In the genomic region with DNA sequence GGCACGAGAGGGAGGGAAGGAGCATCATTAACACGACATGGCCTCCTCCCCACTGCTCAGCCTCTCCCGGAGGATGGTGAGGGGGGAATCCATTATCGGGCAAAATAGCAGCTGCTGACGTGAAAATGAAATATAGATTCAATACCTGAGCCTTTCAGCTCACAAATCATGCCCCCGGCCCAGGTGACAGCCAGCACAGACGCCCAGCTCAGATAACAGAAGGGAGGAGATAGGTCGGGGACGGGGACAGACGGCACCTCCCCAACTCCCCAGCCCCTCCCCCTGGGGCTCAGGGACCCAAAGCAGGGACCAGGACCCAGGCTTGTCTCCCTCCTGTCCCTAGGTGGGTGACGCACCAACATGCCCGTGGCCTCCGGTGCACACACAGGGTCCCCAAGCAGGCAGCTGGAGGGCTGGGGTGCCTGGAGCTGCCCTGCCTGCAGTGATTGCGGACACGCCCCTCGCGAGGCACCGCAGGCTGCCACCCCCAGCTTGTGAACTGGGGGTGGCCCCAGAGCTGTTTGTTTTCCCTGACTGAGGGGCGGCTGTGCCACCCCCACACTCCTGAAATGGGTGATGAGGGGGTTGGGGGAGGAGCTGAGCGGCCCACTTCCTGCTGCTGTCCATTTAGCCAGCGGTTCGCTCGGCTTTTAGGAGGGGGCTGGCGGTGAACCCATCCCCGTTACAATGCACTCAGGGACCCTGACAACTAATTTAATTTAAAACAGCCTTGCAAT, we compare ENCODE assay signal across 17 cellular contexts. TPM values are rescaled to one million over a fixed set of nuclear protein-coding genes. Genes with fewer than 3 reads are reported as not detected.
"Had no signal": no experiment of that assay in that cellular context is flagged by ENCODE, and none has a peak within 500 bp of the region (broad histone marks: within the 10 kb centered on the region; RNA-seq: fewer than 3 reads in every experiment).

No MANE protein-coding gene starts in this region.

- H3K27me3 ChIP-seq: breast epithelium, sigmoid colon, upper lobe of left lung had no signal

- H3K4me1 ChIP-seq: breast epithelium, upper lobe of left lung had no signal

- H3K4me3 ChIP-seq: breast epithelium, sigmoid colon, upper lobe of left lung had no signal

- H3K27ac ChIP-seq: breast epithelium, sigmoid colon, upper lobe of left lung had no signal

- ATAC-seq: activated naive CD4-positive, alpha-beta T cell treated with anti-CD3 and anti-CD28 coated beads, Interleukin-2, amount 50 U/mL, for 72 hours; left colon; naive thymus-derived CD4-positive, alpha-beta T cell had no signal

- H3K36me3 ChIP-seq: breast epithelium, sigmoid colon, upper lobe of left lung had no signal

- DNase-seq: activated CD4-positive, alpha-beta T cell treated with anti-CD3 and anti-CD28 coated beads, Interleukin-2, amount 50 U/mL, for 1 hour; activated CD4-positive, CD25-positive, alpha-beta regulatory T cell; activated effector memory CD4-positive, alpha-beta T cell treated with anti-CD3 and anti-CD28 coated beads, Interleukin-2, amount 50 U/mL, for 16 hours; activated T-cell treated with anti-CD3 and anti-CD28 coated beads, Interleukin-2, amount 50 U/mL, for 1 hour; left colon; naive thymus-derived CD4-positive, alpha-beta T cell; occipital lobe; sigmoid colon; stimulated activated CD4-positive, alpha-beta T cell treated with anti-CD3 and anti-CD28 coated beads, Interleukin-2, amount 100 ng/mL, for 24 hours; stimulated activated naive CD4-positive, alpha-beta T cell had no signal

- H3K9me3 ChIP-seq: breast epithelium, sigmoid colon, upper lobe of left lung had no signal

RNA-seq across cellular contexts. Expression of gene FLRT1, which starts 31.7 kb away (rescaled TPM):
- total RNA-seq: activated naive CD4-positive, alpha-beta T cell treated with anti-CD3 and anti-CD28 coated beads, Interleukin-2, amount 50 U/mL, for 72 hours; breast epithelium; dermis microvascular lymphatic vessel endothelial cell; lung microvascular endothelial cell; mononuclear cell; naive thymus-derived CD4-positive, alpha-beta T cell; pulmonary artery endothelial cell had no signal
